9 cellular contexts compared by ENCODE assay signal in the genomic region with DNA sequence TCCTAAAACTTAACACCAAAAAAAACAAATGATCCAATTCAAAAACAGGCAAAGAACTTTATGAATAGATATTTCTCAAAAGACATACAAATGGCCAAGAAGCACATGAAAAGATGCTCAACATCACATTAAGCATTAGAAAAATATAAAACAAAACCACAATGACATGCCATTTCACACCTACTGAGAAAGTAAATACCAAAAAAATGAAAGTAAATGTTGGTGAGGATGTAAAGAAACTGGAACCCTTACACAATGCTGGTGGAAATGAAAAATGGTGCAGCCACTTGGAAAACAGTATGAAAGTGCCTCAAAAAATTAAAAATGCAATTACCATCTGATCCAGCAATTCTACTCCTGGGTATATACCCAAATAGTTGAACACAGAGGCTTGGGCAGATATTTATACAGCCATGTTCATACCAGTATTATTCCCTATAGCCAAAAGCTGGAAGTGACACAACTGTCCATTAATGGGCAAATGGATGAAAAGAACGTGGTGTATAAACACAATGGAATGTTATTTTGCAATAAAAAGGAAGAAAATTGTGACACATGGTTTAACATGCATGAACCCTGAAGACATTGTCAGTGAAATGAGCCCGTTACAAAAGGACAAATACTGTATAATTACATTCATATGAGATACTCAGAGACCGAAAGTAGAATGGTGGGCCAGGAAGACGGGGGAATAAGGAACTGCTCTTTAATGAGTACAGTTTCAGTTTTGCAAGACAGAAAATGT.
DNase-seq lines count a peak whose midpoint lies in the region; ATAC-seq and TF ChIP-seq lines count a peak whose summit lies in the region.
"Had no signal": no experiment of that assay in that cellular context is flagged by ENCODE, and none has a peak within 500 bp of the region (broad histone marks: within the 10 kb centered on the region; RNA-seq: fewer than 3 reads in every experiment).

No MANE protein-coding gene starts in this region.

- no peak overlapping the region for H4K5ac ChIP-seq in IMR-90 (ENCODE audit: low read depth, low read length)

- H3K4me1 ChIP-seq in IMR-90 (ENCODE audit: control insufficient read depth, insufficient read depth, low read length) (no peaks in the 10 kb centered on the region), thyroid gland (peaks cover 0 to 5% of the 10 kb centered on the region in 2 donors), Caco-2 (no peaks in the 10 kb centered on the region)

- peak; percentile 76 for DNase-seq in GM04503 (ENCODE audit: low read depth)
- DNase-seq in IMR-90, result peak; percentile 60
- DNase-seq in fibroblast of pulmonary artery (ENCODE audit: low read depth), result peak; percentile 86
- DNase-seq in thyroid gland, result no peak
- no peak for DNase-seq in Caco-2
- DNase-seq in glomerular visceral epithelial cell (ENCODE audit: extremely low spot score), result no peak
- DNase-seq in natural killer cell, result no peak
- DNase-seq: activated CD4-positive, alpha-beta memory T cell treated with anti-CD3 and anti-CD28 coated beads for 36 hours had no signal

- ATAC-seq in GM21723 (IDR thresholded peaks at IDR 0.05; ENCODE audit: unreplicated experiment), result peak; percentile 99
- peak; percentile 66 for ATAC-seq in IMR-90 (ENCODE audit: low read depth)
- ATAC-seq in natural killer cell, result no peak

- H3K36me3 Mint-ChIP-seq in Caco-2 (ENCODE audit: insufficient read depth, unreplicated experiment) (peaks cover 15% of the 10 kb centered on the region), natural killer cell (no peaks in the 10 kb centered on the region)

- no peak overlapping the region for H2BK15ac ChIP-seq in IMR-90 (ENCODE audit: low read depth, low read length)

- BruUV-seq in IMR-90 (replicated peaks; lab: Mats Ljungman, UMichigan) (no TSS peak), Caco-2 (replicated peaks; lab: Mats Ljungman, UMichigan) (no TSS peak)

- CTCF ChIA-PET in IMR-90 (lab: Yijun Ruan, JAX) (interaction anchor here (0.6 kb wide), 1 partner anchor 13 kb away, joined by 4 read pairs; no protein-coding TSS in a partner anchor), Caco-2 (lab: Charles Lee) (no interaction called here)

- H3K27me3 ChIP-seq in IMR-90 (ENCODE audit: control insufficient read depth, insufficient read depth, low read length) (no peaks in the 10 kb centered on the region), thyroid gland (no peaks in the 10 kb centered on the region), Caco-2 (replicated peaks; ENCODE audit: control insufficient read depth, insufficient read depth, low read length) (no peaks in the 10 kb centered on the region)

- H3K4me3 Mint-ChIP-seq in Caco-2 (ENCODE audit: unreplicated experiment) (no peak overlapping the region), natural killer cell (no peak overlapping the region)
- H3K4me3 Mint-ChIP-seq: activated CD4-positive, alpha-beta memory T cell treated with anti-CD3 and anti-CD28 coated beads for 36 hours had no signal

- no peaks in the 10 kb centered on the region for H3K9me3 ChIP-seq in IMR-90 (ENCODE audit: control insufficient read depth, insufficient read depth, low read length)
- H3K9me3 ChIP-seq in thyroid gland, result no peaks in the 10 kb centered on the region
- H3K9me3 ChIP-seq in Caco-2, result no peaks in the 10 kb centered on the region

- no peak overlapping the region for H2AFZ ChIP-seq in IMR-90 (replicated peaks; ENCODE audit: low read length, poor library complexity)

- H3K4me1 Mint-ChIP-seq in Caco-2 (ENCODE audit: low read depth, unreplicated experiment) (no peaks in the 10 kb centered on the region), natural killer cell (peaks cover 32 to 37% of the 10 kb centered on the region in 2 donors)

- TF ChIP-seq CTCF in IMR-90 (conservative IDR thresholded peaks at IDR 0.05; ENCODE audit: low read depth, low read length) (no peak), fibroblast of pulmonary artery (IDR thresholded peaks at IDR 0.05; ENCODE audit: low read length, missing control alignments) (no peak), thyroid gland (IDR thresholded peaks at IDR 0.05) (no peak), Caco-2 (IDR thresholded peaks at IDR 0.05; ENCODE audit: insufficient read depth in 1 of 2, low read depth in 1 of 2, low read length in 1 of 2, severe bottlenecking in 1 of 2, unreplicated experiment in 1 of 2) (no peak), natural killer cell (IDR thresholded peaks at IDR 0.05) (no peak)

- in situ Hi-C loops in IMR-90 (cut with MboI; ENCODE audit: low sequenced_read_pairs), result no loop called here

- no peak overlapping the region for H4K91ac ChIP-seq in IMR-90 (ENCODE audit: insufficient read depth, low read depth, low read length)

- H4K20me1 ChIP-seq in IMR-90 (ENCODE audit: insufficient read depth, low read length), result no peaks in the 10 kb centered on the region

- peak overlapping the region; percentile 50; the same call in 1 of the 2 replicates for H3K4me2 ChIP-seq in IMR-90 (ENCODE audit: low read depth, low read length)

- intact Hi-C loops in IMR-90 (cut with micrococcal nuclease) (no loop called here), thyroid gland (cut with DNase I) (no loop called here), Caco-2 (cut with micrococcal nuclease; ENCODE audit: unreplicated experiment) (no loop called here), natural killer cell (cut with micrococcal nuclease) (no loop called here)

- H3K27ac Mint-ChIP-seq in Caco-2 (ENCODE audit: unreplicated experiment), result no peak overlapping the region
- H3K27ac Mint-ChIP-seq in natural killer cell, result no peak overlapping the region
- H3K27ac Mint-ChIP-seq: activated CD4-positive, alpha-beta memory T cell treated with anti-CD3 and anti-CD28 coated beads for 36 hours had no signal

- peak overlapping the region; percentile 55; the same call in 1 of the 2 replicates for H3K18ac ChIP-seq in IMR-90 (ENCODE audit: low read depth, low read length)

- no peak overlapping the region for H3K56ac ChIP-seq in IMR-90 (ENCODE audit: extremely low read depth, insufficient read depth, low read length)

- H3K27ac ChIP-seq in IMR-90 (ENCODE audit: insufficient read depth, low read length) (no peak overlapping the region), thyroid gland (no peak overlapping the region)

- H3K9me3 Mint-ChIP-seq in Caco-2 (ENCODE audit: unreplicated experiment) (no peaks in the 10 kb centered on the region), natural killer cell (no peaks in the 10 kb centered on the region)
- H3K9me3 Mint-ChIP-seq: activated CD4-positive, alpha-beta memory T cell treated with anti-CD3 and anti-CD28 coated beads for 36 hours had no signal

- peaks cover 18 to 56% of the 10 kb centered on the region in 2 experiments for H3K79me1 ChIP-seq in IMR-90 (ENCODE audit: low read depth in 1 of 2, low read length in 2 of 2)

- POLR2A ChIA-PET in IMR-90 (lab: Charles Lee; ENCODE audit: unreplicated experiment) (no interaction called here), Caco-2 (lab: Charles Lee) (no interaction called here)

- dilution Hi-C loops in IMR-90 (cut with HindIII; ENCODE audit: low sequenced_read_pairs, unreplicated experiment), result no loop called here

- TF ChIP-seq RAD21 in IMR-90 (IDR thresholded peaks at IDR 0.05; ENCODE audit: low read length), result no peak

- peak overlapping the region; percentile 11; the same call in 1 of the 2 replicates for H2BK20ac ChIP-seq in IMR-90 (ENCODE audit: low read depth, low read length)

- peak overlapping the region; percentile 67 for H2BK5ac ChIP-seq in IMR-90 (ENCODE audit: low read depth, low read length, poor library complexity, severe bottlenecking)

- peak overlapping the region; percentile 38; the same call in 1 of the 2 replicates for H2BK120ac ChIP-seq in IMR-90 (ENCODE audit: low read depth, low read length)

- no peak overlapping the region for H3K9ac ChIP-seq in IMR-90 (ENCODE audit: low read depth, low read length)

- H2AK9ac ChIP-seq in IMR-90 (replicated peaks; ENCODE audit: low read depth, low read length, poor library complexity), result no peak overlapping the region

- WGBS in IMR-90 (ENCODE audit: extremely low coverage in 2 of 2, insufficient read length in 1 of 2), 2 experiments, result no CpG with 5 or more reads among the region's 4 CpGs
- 77 to 88% methylated on average over 4 of the region's 4 CpGs for WGBS in thyroid gland, 2 donors

- peak overlapping the region; percentile 36; the same call in 1 of the 2 replicates for H3K4ac ChIP-seq in IMR-90 (ENCODE audit: low read depth, low read length)

- H3K23ac ChIP-seq in IMR-90 (ENCODE audit: low read depth, low read length), result peak overlapping the region; percentile 46; the same call in 1 of the 2 replicates

- peak overlapping the region in 1 of 2 experiments; percentile 71; a peak in 2 of 4 replicates for H4K8ac ChIP-seq in IMR-90 (ENCODE audit: low read depth in 2 of 2, low read length in 2 of 2)

- H3K4me3 ChIP-seq in IMR-90 (ENCODE audit: insufficient read depth, low read depth, low read length) (no peak overlapping the region; the same call in 1 of the 2 replicates), fibroblast of pulmonary artery (replicated peaks; ENCODE audit: low read depth, low read length) (no peak overlapping the region), thyroid gland (replicated peaks in 1 of 3) (no peak overlapping the region), Caco-2 (ENCODE audit: low read depth, low read length) (no peak overlapping the region)

- H2AK5ac ChIP-seq in IMR-90 (ENCODE audit: low read depth, low read length), result no peak overlapping the region

- no peak for TF ChIP-seq POLR2A in IMR-90 (IDR thresholded peaks at IDR 0.05; ENCODE audit: low read depth, low read length)
- no peak for TF ChIP-seq POLR2A in thyroid gland (IDR thresholded peaks at IDR 0.05)

- H3K27me3 Mint-ChIP-seq in Caco-2 (ENCODE audit: insufficient read depth, unreplicated experiment), result no peaks in the 10 kb centered on the region
- H3K27me3 Mint-ChIP-seq in natural killer cell (ENCODE audit: low read depth in 2 of 2), result no peaks in the 10 kb centered on the region
- H3K27me3 Mint-ChIP-seq: activated CD4-positive, alpha-beta memory T cell treated with anti-CD3 and anti-CD28 coated beads for 36 hours had no signal

- peaks cover 4% of the 10 kb centered on the region; the same call in 1 of the 2 replicates for H3K9me1 ChIP-seq in IMR-90 (ENCODE audit: insufficient read depth, low read length)

- H3K14ac ChIP-seq in IMR-90 (replicated peaks; ENCODE audit: low read depth, low read length), result peak overlapping the region; percentile 10; the same call in 1 of the 2 replicates

- 0 out of 2 replicates have a peak, but pooled peaks cover 1% of the 10 kb centered on the region for H3K36me3 ChIP-seq in IMR-90 (ENCODE audit: control insufficient read depth, insufficient read depth, low read length)
- H3K36me3 ChIP-seq in thyroid gland, result no peaks in the 10 kb centered on the region
- H3K36me3 ChIP-seq in Caco-2 (ENCODE audit: control insufficient read depth, insufficient read depth, low read length), result no peaks in the 10 kb centered on the region; the same call in 1 of the 2 replicates

TF ChIP-seq in IMR-90, 13 proteins besides CTCF, POLR2A, EP300 and RAD21 (continues in another document):
- TF ChIP-seq MAFK (IDR thresholded peaks at IDR 0.05; ENCODE audit: low read depth, low read length), result no peak
- no peak for TF ChIP-seq MXI1 (IDR thresholded peaks at IDR 0.05; ENCODE audit: borderline replicate concordance, low read depth, low read length)
- TF ChIP-seq RFX5 (IDR thresholded peaks at IDR 0.05; ENCODE audit: low read depth, low read length), result no peak
- TF ChIP-seq MAZ (IDR thresholded peaks at IDR 0.05; ENCODE audit: borderline replicate concordance, low read depth, low read length), result no peak

Comparison
In these comparisons a context has a peak if more than half of its experiments do, and no peak if none do; other contexts are left out.
1. DNase-seq: peak in GM04503 (single experiment), IMR-90 (single experiment) and fibroblast of pulmonary artery (single experiment); none in thyroid gland (0 of 2), Caco-2 (0 of 2), glomerular visceral epithelial cell (single experiment) and natural killer cell (single experiment).
2. ATAC-seq: peak in GM21723 (single experiment) and IMR-90 (single experiment); none in natural killer cell (0 of 3).